ENCODE assay signal across 2 cellular contexts in the genomic region with DNA sequence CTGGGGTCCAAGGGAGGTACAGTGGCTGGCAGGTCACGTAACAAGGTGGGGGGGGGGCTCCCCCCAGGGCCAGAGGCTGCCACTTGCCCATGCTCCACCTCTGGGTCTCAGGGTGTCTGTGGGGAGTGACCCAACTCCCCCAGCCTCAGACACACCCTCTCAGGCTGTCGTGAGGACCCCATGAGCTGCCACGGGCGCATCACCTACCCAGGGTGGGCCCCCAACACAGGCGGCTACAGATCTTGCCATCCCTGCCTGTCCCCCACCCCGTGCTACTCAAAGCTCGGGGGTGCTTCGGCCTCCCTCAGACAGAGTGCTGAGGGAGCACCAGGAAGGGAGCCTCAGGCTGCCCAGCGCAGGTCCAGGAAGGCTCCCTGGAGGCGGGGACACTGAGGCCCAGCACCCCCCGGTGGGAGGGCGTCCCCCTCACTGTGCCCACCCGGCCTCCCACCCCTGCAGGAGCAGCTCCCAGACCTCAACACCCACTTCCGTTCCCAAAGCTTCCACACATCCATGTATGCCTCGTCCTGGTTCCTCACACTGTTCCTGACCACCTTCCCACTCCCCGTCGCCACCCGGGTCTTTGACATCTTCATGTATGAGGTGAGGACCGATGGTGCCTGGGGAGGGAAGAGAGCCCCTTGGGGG.
A peak's percentile ranks its signal among the peaks of the same experiment; 100 is the strongest.
TF ChIP-seq lines count a peak whose summit lies in the region.

No MANE protein-coding gene starts in this region.

TF ChIP-seq in HEK293, 187 proteins besides CTCF, POLR2A, EP300 and RAD21:
- TF ChIP-seq ZNF114 (tag by site-specific recombination; IDR thresholded peaks at IDR 0.05), result no peak
- no peak for TF ChIP-seq ZNF302 (tag by site-specific recombination; IDR thresholded peaks at IDR 0.05; ENCODE audit: low read depth)
- peak; percentile 47 for TF ChIP-seq ZFHX2 (tag by site-specific recombination; conservative IDR thresholded peaks at IDR 0.05)
- peak; percentile 78 for TF ChIP-seq EGR2 (tag by site-specific recombination; IDR thresholded peaks at IDR 0.05; ENCODE audit: low read depth)

TF ChIP-seq in GM12878, 131 proteins besides CTCF, POLR2A, EP300 and RAD21:
- TF ChIP-seq NBN (IDR thresholded peaks at IDR 0.05) (no peak), EGR1 (IDR thresholded peaks at IDR 0.05; ENCODE audit: borderline replicate concordance in 1 of 2, low read depth in 2 of 2, low read length in 2 of 2) (no peak)
